19 cellular contexts compared by ENCODE assay signal in the genomic region with DNA sequence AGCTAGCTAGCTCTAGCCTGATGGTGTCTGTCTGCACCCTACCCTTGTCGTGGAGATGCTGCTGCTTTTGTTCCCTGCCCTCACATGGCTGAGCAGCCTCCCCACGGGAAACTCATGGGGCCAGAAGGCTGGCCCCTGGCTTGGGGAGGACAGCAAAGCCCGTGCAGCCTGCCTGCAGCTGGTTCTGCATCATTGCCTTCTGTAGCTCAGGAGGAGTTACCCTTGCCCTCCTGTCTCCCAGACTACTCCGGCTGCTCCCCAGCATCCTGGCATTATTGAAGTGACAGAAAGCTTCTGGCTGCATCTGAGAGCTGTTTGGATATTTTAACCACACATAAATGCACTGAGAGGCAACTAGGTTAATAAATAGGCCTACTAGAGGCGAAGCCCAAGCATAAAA.
"Had no signal": no experiment of that assay in that cellular context is flagged by ENCODE, and none has a peak within 500 bp of the region (broad histone marks: within the 10 kb centered on the region; RNA-seq: fewer than 3 reads in every experiment).

No MANE protein-coding gene starts in this region.

- H3K27ac ChIP-seq: cardiac muscle cell, spleen, upper lobe of right lung, VCaP had no signal

- DNase-seq: activated CD4-positive, alpha-beta T cell treated with anti-CD3 and anti-CD28 coated beads, Interleukin-2, amount 10 ng/mL, durations not matched to agents 24 days and 14 days; activated CD8-positive, alpha-beta memory T cell treated with anti-CD3 and anti-CD28 coated beads, Interleukin-2, amount 10 ng/mL, durations not matched to agents 7 days and 5 days; activated CD8-positive, alpha-beta T cell treated with anti-CD3 and anti-CD28 coated beads for 36 hours; activated gamma-delta T cell; activated naive CD4-positive, alpha-beta T cell treated with anti-CD3 and anti-CD28 coated beads, Interleukin-2, amount 50 U/mL, for 16 hours; activated naive CD8-positive, alpha-beta T cell treated with anti-CD3 and anti-CD28 coated beads, Interleukin-2, amount 50 U/mL, for 24 hours; cortex of kidney; immature natural killer cell; spleen; stimulated activated CD4-positive, alpha-beta T cell treated with anti-CD3 and anti-CD28 coated beads, Interleukin-4, amount 100 ng/mL, for 1 hour; stimulated activated naive CD4-positive, alpha-beta T cell; T-cell; upper lobe of right lung had no signal

- H3K27ac Mint-ChIP-seq: activated CD4-positive, alpha-beta T cell treated with anti-CD3 and anti-CD28 coated beads, Interleukin-2, amount 10 ng/mL, durations not matched to agents 24 days and 14 days; activated CD8-positive, alpha-beta memory T cell treated with anti-CD3 and anti-CD28 coated beads, Interleukin-2, amount 10 ng/mL, durations not matched to agents 7 days and 5 days; activated CD8-positive, alpha-beta T cell treated with anti-CD3 and anti-CD28 coated beads for 36 hours; activated naive CD8-positive, alpha-beta T cell treated with anti-CD3 and anti-CD28 coated beads, Interleukin-2, amount 50 U/mL, for 24 hours; activated T-helper 1 cell treated with anti-CD3 and anti-CD28 coated beads, Interleukin-12 subunit alpha, Interleukin-12 subunit beta, Interleukin-2, Interleukin-4 antibody, amounts not matched to agents 30 ng/mL and 10 ng/mL and 1 ng/mL, durations not matched to agents 14 hours and 24 hours and 36 hours; immature natural killer cell; T-cell; T-helper 2 cell treated with Interferon-gamma antibody and Interleukin-4, amounts not matched to agents 5 μg/mL and 100 μg/mL, for 36 hours had no signal

- H3K9me3 ChIP-seq: upper lobe of right lung had no signal

- H3K4me3 ChIP-seq: cardiac muscle cell, spleen, upper lobe of right lung had no signal

- ATAC-seq: activated CD4-positive, CD25-positive, alpha-beta regulatory T cell treated with anti-CD3 and anti-CD28 coated beads, Interleukin-2, amount 50 U/mL, for 24 hours; activated CD8-positive, alpha-beta memory T cell treated with anti-CD3 and anti-CD28 coated beads, Interleukin-2, amount 10 ng/mL, durations not matched to agents 7 days and 5 days; activated CD8-positive, alpha-beta T cell treated with anti-CD3 and anti-CD28 coated beads for 36 hours; activated naive CD8-positive, alpha-beta T cell treated with anti-CD3 and anti-CD28 coated beads, Interleukin-2, amount 50 U/mL, for 24 hours; T-cell; upper lobe of right lung had no signal

- FAIRE-seq: endometrium had no signal

- H3K36me3 Mint-ChIP-seq: T-cell had no signal

- H3K4me1 Mint-ChIP-seq: immature natural killer cell had no signal

- H3K4me1 ChIP-seq: spleen had no signal

- H3K27me3 ChIP-seq: cardiac muscle cell, upper lobe of right lung had no signal

- H3K4me3 Mint-ChIP-seq: activated CD4-positive, alpha-beta T cell treated with anti-CD3 and anti-CD28 coated beads, Interleukin-2, amount 10 ng/mL, durations not matched to agents 24 days and 14 days; activated CD8-positive, alpha-beta memory T cell treated with anti-CD3 and anti-CD28 coated beads, Interleukin-2, amount 10 ng/mL, durations not matched to agents 7 days and 5 days; activated CD8-positive, alpha-beta T cell treated with anti-CD3 and anti-CD28 coated beads for 36 hours; activated naive CD8-positive, alpha-beta T cell treated with anti-CD3 and anti-CD28 coated beads, Interleukin-2, amount 50 U/mL, for 24 hours; activated T-helper 1 cell treated with anti-CD3 and anti-CD28 coated beads, Interleukin-12 subunit alpha, Interleukin-12 subunit beta, Interleukin-2, Interleukin-4 antibody, amounts not matched to agents 30 ng/mL and 10 ng/mL and 1 ng/mL, durations not matched to agents 14 hours and 24 hours and 36 hours; immature natural killer cell; T-cell; T-helper 2 cell treated with Interferon-gamma antibody and Interleukin-4, amounts not matched to agents 5 μg/mL and 100 μg/mL, for 36 hours had no signal

- H3K36me3 ChIP-seq: spleen, upper lobe of right lung had no signal
